ENCODE assay signal across 2 cellular contexts in genomic region chr13:73601708-73602107, GRCh38.
A peak's percentile ranks its signal among the peaks of the same experiment; 100 is the strongest.
TF ChIP-seq lines count a peak whose summit lies in the region.

No MANE protein-coding gene starts in this region.

TF ChIP-seq in HEK293, 187 proteins besides CTCF, POLR2A, EP300 and RAD21:
- TF ChIP-seq ZNF202 (tag by site-specific recombination; IDR thresholded peaks at IDR 0.05; ENCODE audit: borderline replicate concordance) (no peak), ATF2 (tag by site-specific recombination; IDR thresholded peaks at IDR 0.05; ENCODE audit: low read depth) (peak; percentile 47; the same call in 1 of the 2 replicates)
TF ChIP-seq in HEK293: peak in this region for 1.

TF ChIP-seq in K562, 482 proteins besides CTCF, POLR2A, EP300 and RAD21:
- TF ChIP-seq ATF3 (IDR thresholded peaks at IDR 0.05), result 0 out of 2 replicates have a peak, but pooled peaks have one; percentile 11
- no peak for TF ChIP-seq ATF3 (CRISPR knock-in tag; conservative IDR thresholded peaks at IDR 0.05)
- TF ChIP-seq VEZF1 (CRISPR knock-in tag; IDR thresholded peaks at IDR 0.05), result no peak
- no peak for TF ChIP-seq GTF2B (IDR thresholded peaks at IDR 0.05; ENCODE audit: extremely low read depth, insufficient read length)
- no peak for TF ChIP-seq GMEB1 (CRISPR knock-in tag; IDR thresholded peaks at IDR 0.05)
